8 cellular contexts compared by ENCODE assay signal in the genomic region with DNA sequence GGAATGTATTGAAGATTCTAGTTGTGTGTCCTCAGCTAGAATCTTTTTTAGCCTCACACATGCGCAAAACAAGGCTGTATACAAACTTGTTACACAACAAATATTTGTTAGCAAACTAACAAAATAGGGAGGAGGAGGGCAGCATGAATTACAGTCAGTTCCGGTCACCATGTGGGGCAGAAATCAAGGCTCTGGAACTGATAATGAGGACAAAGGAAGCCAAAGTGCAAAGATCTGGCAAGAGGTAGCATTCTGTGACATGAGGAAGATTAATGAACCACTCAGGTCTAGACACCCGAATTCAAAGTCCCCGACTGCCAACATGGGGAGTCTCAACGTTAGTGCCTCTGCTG. TPM values are rescaled to one million over a fixed set of nuclear protein-coding genes. Genes with fewer than 3 reads are reported as not detected.
DNase-seq lines count a peak whose midpoint lies in the region; ATAC-seq and TF ChIP-seq lines count a peak whose summit lies in the region.

No MANE protein-coding gene starts in this region.

- POLR2A ChIA-PET in Panc1 (lab: Charles Lee), result interaction anchor here (0.6 kb wide), 1 partner anchor 51 kb away, joined by 4 read pairs; no protein-coding TSS in a partner anchor

- no peak for ATAC-seq in DND-41 (ENCODE audit: insufficient read depth, low read depth)
- ATAC-seq in Panc1, result no peak
- no peak for ATAC-seq in GM18868 (IDR thresholded peaks at IDR 0.05; ENCODE audit: unreplicated experiment)
- ATAC-seq in HG03280 (IDR thresholded peaks at IDR 0.05; ENCODE audit: unreplicated experiment), result no peak
- no peak for ATAC-seq in GM19035 (IDR thresholded peaks at IDR 0.05; ENCODE audit: unreplicated experiment)

- no TSS peak for BruUV-seq in Panc1 (replicated peaks; lab: Mats Ljungman, UMichigan)

- H3K27ac ChIP-seq in DND-41 (ENCODE audit: low read length), result peak overlapping the region; percentile 80; the same call in 1 of the 2 replicates
- peak overlapping the region; percentile 61 for H3K27ac ChIP-seq in Panc1 (ENCODE audit: low read length)
- peak overlapping the region; percentile 91 for H3K27ac ChIP-seq in epithelial cell of prostate
- peak overlapping the region; percentile 97 to 99 for H3K27ac ChIP-seq in prostate gland

- WGBS in prostate gland, result 27% methylated on average over 5 of the region's 5 CpGs

- H3K27me3 ChIP-seq in DND-41 (ENCODE audit: insufficient read depth, low read length, poor library complexity) (no peaks in the 10 kb centered on the region), Panc1 (ENCODE audit: control insufficient read depth, insufficient read depth, low read length) (no peaks in the 10 kb centered on the region), prostate gland (replicated peaks; ENCODE audit: insufficient read depth) (no peaks in the 10 kb centered on the region)

- TF ChIP-seq CTCF in DND-41 (IDR thresholded peaks at IDR 0.05; ENCODE audit: borderline replicate concordance, extremely low read depth, low read length, poor library complexity, severe bottlenecking) (no peak), Panc1 (IDR thresholded peaks at IDR 0.05) (no peak), prostate gland (IDR thresholded peaks at IDR 0.05) (no peak), GM20000 (IDR thresholded peaks at IDR 0.05; ENCODE audit: extremely low read depth, missing control alignments) (no peak)

- H2AFZ ChIP-seq in DND-41 (ENCODE audit: low read depth, low read length), result no peak overlapping the region

- peaks cover 43% of the 10 kb centered on the region for H4K20me1 ChIP-seq in DND-41 (ENCODE audit: insufficient read depth, low read length)

- H3K4me2 ChIP-seq in DND-41 (ENCODE audit: insufficient read depth, low read length), result peak overlapping the region; percentile 91; the same call in 1 of the 2 replicates

- H3K36me3 ChIP-seq in DND-41 (ENCODE audit: insufficient read depth, low read length) (peaks cover 57% of the 10 kb centered on the region), Panc1 (ENCODE audit: control insufficient read depth, insufficient read depth, low read length) (no peaks in the 10 kb centered on the region), prostate gland (peaks cover 14 to 23% of the 10 kb centered on the region in 2 donors)

- in situ Hi-C loops in Panc1 (cut with HindIII; ENCODE audit: low pct_unique_long_range_greater_than_20kb, low sequenced_read_pairs), result no loop called here

- H3K9ac ChIP-seq in DND-41 (ENCODE audit: low read depth, low read length), result peak overlapping the region; percentile 83; the same call in 1 of the 2 replicates

- TF ChIP-seq POLR2A in prostate gland (IDR thresholded peaks at IDR 0.05), result no peak

- H3K9me3 ChIP-seq in DND-41 (ENCODE audit: insufficient read depth, low read length, severe bottlenecking) (no peaks in the 10 kb centered on the region), Panc1 (ENCODE audit: control insufficient read depth, insufficient read depth, low read depth, low read length) (no peaks in the 10 kb centered on the region), prostate gland (no peaks in the 10 kb centered on the region)

- DNase-seq in DND-41 (no peak), Panc1 (ENCODE audit: low read depth, low spot score) (no peak), epithelial cell of prostate (ENCODE audit: low read depth, low spot score) (no peak), prostate gland (ENCODE audit: low spot score) (no peak), GM20000 (ENCODE audit: low spot score) (no peak)

- H3K4me1 ChIP-seq in DND-41 (ENCODE audit: insufficient read depth, low read length) (peaks cover 53% of the 10 kb centered on the region), Panc1 (ENCODE audit: control insufficient read depth, insufficient read depth, low read length) (peaks cover 9% of the 10 kb centered on the region; the same call in 1 of the 2 replicates), prostate gland (replicated peaks) (peaks cover 28% of the 10 kb centered on the region)

- CTCF ChIA-PET in Panc1 (lab: Charles Lee), result no interaction called here

- H3K4me3 ChIP-seq in DND-41 (ENCODE audit: low read depth in 1 of 2, low read length in 2 of 2) (peak overlapping the region in 1 of 2 experiments; percentile 80; a peak in 2 of 4 replicates), Panc1 (ENCODE audit: low read depth in 2 of 2, low read length in 2 of 2) (no peak overlapping the region), prostate gland (peak overlapping the region; percentile 73 to 82)

- intact Hi-C loops in Panc1 (cut with micrococcal nuclease; ENCODE audit: unreplicated experiment), result no loop called here
- intact Hi-C loops in prostate gland (cut with DNase I), result loop anchor here (2.0 to 10.0 kb wide), 2 partner anchors 49 to 561 kb away; partner anchors contain the start of genes GTPBP1 and RPL3

- H3K79me2 ChIP-seq in DND-41 (ENCODE audit: insufficient read depth, low read length), result peaks cover 44% of the 10 kb centered on the region

RNA-seq across cellular contexts. Expression of gene SUN2, which starts 1.9 kb away (rescaled TPM):
- total RNA-seq in Panc1 (2021; ENCODE audit: unreplicated experiment) (45.1 TPM), prostate gland (100 to 1,000 TPM; 401 to 445 TPM)
- 46.4 TPM for polyA plus RNA-seq in Panc1 (2012; ENCODE audit: insufficient read length)

RNA-seq across cellular contexts. Expression of gene DNAL4, which starts 40.1 kb away (rescaled TPM):
- 10.5 TPM for total RNA-seq in Panc1 (2021; ENCODE audit: unreplicated experiment)
- 21.8 TPM for polyA plus RNA-seq in Panc1 (2012; ENCODE audit: insufficient read length)
- total RNA-seq in prostate gland, result 10 to 100 TPM; 36.9 to 41.8 TPM

RNA-seq across cellular contexts. Expression of gene GTPBP1, which starts 48.1 kb away (rescaled TPM):
- total RNA-seq in Panc1 (2021; ENCODE audit: unreplicated experiment) (25.5 TPM), prostate gland (10 to 100 TPM; 61.9 to 74.5 TPM)
- polyA plus RNA-seq in Panc1 (2012; ENCODE audit: insufficient read length), result 19.5 TPM

RNA-seq across cellular contexts. Expression of gene JOSD1, which starts 53.1 kb away (rescaled TPM):
- total RNA-seq in Panc1 (2021; ENCODE audit: unreplicated experiment), result 35.1 TPM
- 34.5 TPM for polyA plus RNA-seq in Panc1 (2012; ENCODE audit: insufficient read length)
- total RNA-seq in prostate gland, result 10 to 100 TPM; 56.7 to 69.2 TPM

Comparison
In these comparisons a context has a peak if more than half of its experiments do, and no peak if none do; other contexts are left out.
1. H3K4me3 ChIP-seq: peak in prostate gland (2 of 2); none in Panc1 (0 of 2).
2. Peak in every context shown above with its lines, with median percentiles within 50 percentile points of each other: H3K27ac ChIP-seq.